8 cellular contexts compared by ENCODE assay signal in the genomic region with DNA sequence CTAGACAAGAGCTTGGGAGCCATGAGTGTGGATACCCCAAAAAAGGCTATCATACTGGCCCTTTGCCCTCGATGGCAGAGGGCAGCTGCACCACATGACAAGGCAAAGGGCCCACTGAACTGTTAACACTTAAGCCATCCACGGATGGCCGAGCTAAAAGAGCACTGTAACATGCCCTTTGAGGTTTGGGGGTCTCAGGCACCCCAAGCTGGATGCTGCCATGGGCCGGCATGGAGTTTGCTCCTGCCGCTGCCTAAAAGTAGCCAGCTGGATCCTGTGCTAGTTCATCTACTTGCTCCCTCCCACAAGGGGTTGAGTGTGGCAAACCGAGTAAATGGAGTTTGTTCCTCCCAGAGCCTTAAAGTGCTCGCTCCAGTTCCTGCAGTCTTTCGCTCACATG.
"Had no signal": no experiment of that assay in that cellular context is flagged by ENCODE, and none has a peak within 500 bp of the region (broad histone marks: within the 10 kb centered on the region; RNA-seq: fewer than 3 reads in every experiment).

No MANE protein-coding gene starts in this region.

- H3K27ac ChIP-seq: HL-60 had no signal

- H2AFZ ChIP-seq: GM23338 had no signal

- H3K27ac Mint-ChIP-seq: GM23338, H9 had no signal

- H3K4me2 ChIP-seq: GM23338 had no signal

- H3K4me3 Mint-ChIP-seq: GM23338, H9 had no signal

- ATAC-seq: GM23338, HepG2, K562 had no signal

- H3K4me1 Mint-ChIP-seq: GM23338, H9 had no signal

- H3K4me3 ChIP-seq: GM23338, K562 had no signal

- DNase-seq: H9, HCEC 1CT had no signal

- FAIRE-seq: H1, H54, HepG2, K562 had no signal
